In the genomic region with DNA sequence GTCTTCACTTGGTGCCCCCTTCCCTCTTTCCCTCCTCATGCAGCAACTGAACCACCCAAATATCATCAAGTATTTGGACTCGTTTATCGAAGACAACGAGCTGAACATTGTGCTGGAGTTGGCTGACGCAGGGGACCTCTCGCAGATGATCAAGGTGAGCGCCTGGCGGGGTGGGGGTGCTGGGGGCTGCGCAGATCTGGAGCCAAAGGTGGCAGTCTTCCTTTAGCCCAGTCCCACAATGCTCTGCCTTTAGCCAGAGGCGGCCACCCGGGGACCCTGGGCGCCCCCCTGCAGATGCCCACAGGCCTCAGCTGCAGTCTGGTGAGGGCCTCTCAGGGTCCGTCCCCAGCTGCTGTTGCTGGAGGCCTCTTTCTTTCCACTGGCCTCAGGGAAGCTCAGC, we compare ENCODE assay signal across 27 cellular contexts.
"Had no signal": no experiment of that assay in that cellular context is flagged by ENCODE, and none has a peak within 500 bp of the region (broad histone marks: within the 10 kb centered on the region; RNA-seq: fewer than 3 reads in every experiment).

No MANE protein-coding gene starts in this region.

- ATAC-seq: naive thymus-derived CD8-positive, alpha-beta T cell; natural killer cell treated with Interleukin-12 subunit alpha and Interleukin-12 subunit beta and Interleukin-15 and Interleukin-18, amount 100 ng/mL, for 72 hours; psoas muscle; right cardiac atrium; right lobe of liver; stimulated activated naive B cell treated with anti-CD40 and anti-IgM and Interleukin-4, amounts not matched to agents 10 μg/mL and 1 μg/mL and 100 μg/mL, for 72 hours had no signal

- H3K27ac Mint-ChIP-seq: naive B cell; naive thymus-derived CD8-positive, alpha-beta T cell; natural killer cell treated with Interleukin-12 subunit alpha and Interleukin-12 subunit beta and Interleukin-15 and Interleukin-18, amount 100 ng/mL, for 72 hours; nephron progenitor cell; progenitor cell of endocrine pancreas; stimulated activated naive B cell treated with anti-CD40 and anti-IgM and Interleukin-4, amounts not matched to agents 10 μg/mL and 1 μg/mL and 100 μg/mL, for 72 hours; stimulated activated naive CD8-positive, alpha-beta T cell treated with anti-CD3 and anti-CD28 coated beads, Interleukin-15, Interleukin-2, amounts not matched to agents 100 ng/mL and 50 ng/mL, for 24 hours had no signal

- H3K4me1 ChIP-seq: parathyroid adenoma, psoas muscle, right lobe of liver, thyroid gland had no signal

- H3K36me3 Mint-ChIP-seq: naive thymus-derived CD8-positive, alpha-beta T cell; natural killer cell treated with Interleukin-12 subunit alpha and Interleukin-12 subunit beta and Interleukin-15 and Interleukin-18, amount 100 ng/mL, for 72 hours had no signal

- DNase-seq: naive B cell; naive thymus-derived CD8-positive, alpha-beta T cell; nephron progenitor cell; nucleus accumbens; ovary; posterior cingulate gyrus; psoas muscle; right lobe of liver; sigmoid colon; small intestine; stimulated activated CD4-positive, alpha-beta T cell treated with anti-CD3 and anti-CD28 coated beads, Interleukin-15, amount 100 ng/mL, for 24 hours; stimulated activated CD4-positive, alpha-beta T cell treated with anti-CD3 and anti-CD28 coated beads, Interleukin-2, amount 100 ng/mL, for 24 hours; stimulated activated CD4-positive, alpha-beta T cell treated with anti-CD3 and anti-CD28 coated beads, Interleukin-2, amount 100 ng/mL, for 48 hours; stimulated activated CD4-positive, alpha-beta T cell treated with anti-CD3 and anti-CD28 coated beads, Interleukin-4, amount 100 ng/mL, for 24 hours; stimulated activated naive B cell treated with anti-CD40 and anti-IgM and Interleukin-4, amounts not matched to agents 10 μg/mL and 1 μg/mL and 100 μg/mL, for 72 hours; stimulated activated naive CD4-positive, alpha-beta T cell treated with Interleukin-2 at 50 U/mL for 16 hours; stomach; thyroid gland had no signal

- H3K4me3 Mint-ChIP-seq: naive B cell; naive thymus-derived CD8-positive, alpha-beta T cell; natural killer cell treated with Interleukin-12 subunit alpha and Interleukin-12 subunit beta and Interleukin-15 and Interleukin-18, amount 100 ng/mL, for 72 hours; nephron progenitor cell; neural crest cell; stimulated activated naive B cell treated with anti-CD40 and anti-IgM and Interleukin-4, amounts not matched to agents 10 μg/mL and 1 μg/mL and 100 μg/mL, for 72 hours; stimulated activated naive CD8-positive, alpha-beta T cell treated with anti-CD3 and anti-CD28 coated beads, Interleukin-15, Interleukin-2, amounts not matched to agents 100 ng/mL and 50 ng/mL, for 24 hours had no signal

- H3K9me3 ChIP-seq: ovary, psoas muscle, right lobe of liver, sigmoid colon, stomach, thoracic aorta, thyroid gland, upper lobe of left lung, vagina had no signal

- H3K27ac ChIP-seq: ovary, parathyroid adenoma, psoas muscle, right lobe of liver, sigmoid colon, thoracic aorta, thyroid gland, upper lobe of left lung, vagina had no signal

- H3K9ac ChIP-seq: parathyroid adenoma had no signal

- H3K4me1 Mint-ChIP-seq: nephron progenitor cell had no signal

- H3K27me3 ChIP-seq: ovary, right lobe of liver, sigmoid colon, stomach, thyroid gland, upper lobe of left lung, vagina had no signal

- H3K4me3 ChIP-seq: ovary, psoas muscle, right lobe of liver, sigmoid colon, stomach, thoracic aorta, thyroid gland, upper lobe of left lung, vagina had no signal

- H3K36me3 ChIP-seq: ovary had no signal

- H2AFZ ChIP-seq: parathyroid adenoma had no signal

- H3K79me2 ChIP-seq: parathyroid adenoma had no signal

- H3K9me3 Mint-ChIP-seq: naive B cell; naive thymus-derived CD8-positive, alpha-beta T cell; natural killer cell treated with Interleukin-12 subunit alpha and Interleukin-12 subunit beta and Interleukin-15 and Interleukin-18, amount 100 ng/mL, for 72 hours; neural crest cell; stimulated activated naive B cell treated with anti-CD40 and anti-IgM and Interleukin-4, amounts not matched to agents 10 μg/mL and 1 μg/mL and 100 μg/mL, for 72 hours; stimulated activated naive CD8-positive, alpha-beta T cell treated with anti-CD3 and anti-CD28 coated beads, Interleukin-15, Interleukin-2, amounts not matched to agents 100 ng/mL and 50 ng/mL, for 24 hours had no signal
